ENCODE assay signal across 1 cellular context in genomic region chr17:35006961-35007360, GRCh38.
A peak's percentile ranks its signal among the peaks of the same experiment; 100 is the strongest.
TF ChIP-seq lines count a peak whose summit lies in the region.

No MANE protein-coding gene starts in this region.

TF ChIP-seq in GM12878, 131 proteins besides CTCF, POLR2A, EP300 and RAD21:
- no peak for TF ChIP-seq MEF2B (IDR thresholded peaks at IDR 0.05; ENCODE audit: partially characterized antibody, poor library complexity, severe bottlenecking)
- TF ChIP-seq HSF1 (IDR thresholded peaks at IDR 0.05; ENCODE audit: low read depth, low read length), result no peak
- no peak for TF ChIP-seq MYC (IDR thresholded peaks at IDR 0.05; ENCODE audit: insufficient read depth, insufficient read length, insufficient replicate concordance, low read length, severe bottlenecking)
- no peak for TF ChIP-seq RELB (IDR thresholded peaks at IDR 0.05; ENCODE audit: low read depth)
- peak; percentile 23; the same call in 1 of the 2 replicates for TF ChIP-seq POLR2AphosphoS5 (IDR thresholded peaks at IDR 0.05; ENCODE audit: low read length)
